Comparison of ENCODE assay signal across 9 cellular contexts in genomic region chr17:4788807-4789700, GRCh38. TPM values are rescaled to one million over a fixed set of nuclear protein-coding genes. Genes with fewer than 3 reads are reported as not detected.
DNase-seq lines count a peak whose midpoint lies in the region; ATAC-seq and TF ChIP-seq lines count a peak whose summit lies in the region.
"Had no signal": no experiment of that assay in that cellular context is flagged by ENCODE, and none has a peak within 500 bp of the region (broad histone marks: within the 10 kb centered on the region; RNA-seq: fewer than 3 reads in every experiment).

Gene GLTPD2 (plus strand): TSS chr17:4788964. CDS start chr17:4789012, 48 bp downstream.

- H3K36me3 Mint-ChIP-seq in Calu3 (ENCODE audit: insufficient read depth, unreplicated experiment), result peaks cover 30% of the 10 kb centered on the region
- H3K36me3 Mint-ChIP-seq in brain, result no peaks in the 10 kb centered on the region

- TF ChIP-seq POLR2A in uterus (IDR thresholded peaks at IDR 0.05), result no peak

- H3K9me3 ChIP-seq in lower lobe of right lung, result no peaks in the 10 kb centered on the region
- no peaks in the 10 kb centered on the region for H3K9me3 ChIP-seq in uterus

- no peaks in the 10 kb centered on the region for H3K36me3 ChIP-seq in lower lobe of right lung
- no peaks in the 10 kb centered on the region for H3K36me3 ChIP-seq in uterus

- H3K27ac Mint-ChIP-seq in Calu3 (ENCODE audit: unreplicated experiment) (peak within 1 kb of the TSS; percentile 73), brain (peak within 1 kb of the TSS; percentile 67 to 95 (median 84))

- DNase-seq in Calu3 (peak; percentile 17), lower lobe of right lung (no peak), uterus (no peak), AG08396 (ENCODE audit: low spot score) (no peak), NCI-H2107 (lab: John Stamatoyannopoulos, UW) (no peak)

- H3K27ac ChIP-seq in lower lobe of right lung (peak within 1 kb of the TSS; percentile 96), uterus (peak within 1 kb of the TSS; percentile 87 to 95)

- H3K4me3 Mint-ChIP-seq in Calu3 (ENCODE audit: low read depth, unreplicated experiment), result peak within 1 kb of the TSS; percentile 87
- H3K4me3 Mint-ChIP-seq in brain, result peak within 1 kb of the TSS; percentile 85 to 92 (median 88)

- H3K9me3 Mint-ChIP-seq in Calu3 (ENCODE audit: low read depth, unreplicated experiment) (no peaks in the 10 kb centered on the region), brain (peaks cover 0 to 3% (median 0%) of the 10 kb centered on the region in 5 experiments)

- intact Hi-C loops in Calu3 (cut with micrococcal nuclease; ENCODE audit: unreplicated experiment), result loop anchor here (5.0 kb wide), 1 partner anchor 113 kb away; the partner anchor contains the start of gene CHRNE
- intact Hi-C loops in lower lobe of right lung (cut with DNase I), result loop anchor here (10.0 kb wide), 1 partner anchor 54 kb away; the partner anchor contains the start of genes CXCL16, MED11 and ZMYND15
- intact Hi-C loops in uterus (cut with DNase I; ENCODE audit: low total_unique reads), result loop anchor here (5.0 kb wide), 1 partner anchor 108 kb away; the partner anchor contains the start of gene C17orf107

- H3K4me1 ChIP-seq in lower lobe of right lung, result peaks cover 33% of the 10 kb centered on the region
- peaks cover 0 to 8% of the 10 kb centered on the region in 2 donors for H3K4me1 ChIP-seq in uterus

- H3K4me3 ChIP-seq in lower lobe of right lung (peak within 1 kb of the TSS; percentile 76), uterus (peak within 1 kb of the TSS; percentile 58 to 62)

- H3K4me1 Mint-ChIP-seq in Calu3 (ENCODE audit: low read depth, unreplicated experiment) (peaks cover 16% of the 10 kb centered on the region), brain (peaks cover 35% of the 10 kb centered on the region)

- no peak for TF ChIP-seq CTCF in Calu3 (IDR thresholded peaks at IDR 0.05; ENCODE audit: unreplicated experiment)
- no peak for TF ChIP-seq CTCF in brain (conservative IDR thresholded peaks at IDR 0.05)
- TF ChIP-seq CTCF in lower lobe of right lung (IDR thresholded peaks at IDR 0.05), result no peak
- TF ChIP-seq CTCF in uterus (IDR thresholded peaks at IDR 0.05), result no peak

- no TSS peak for BruUV-seq in Calu3 (replicated peaks; lab: Mats Ljungman, UMichigan)

- H3K27me3 ChIP-seq in lower lobe of right lung (ENCODE audit: low read depth) (peaks cover 21% of the 10 kb centered on the region), uterus (peaks cover 0 to 6% of the 10 kb centered on the region in 2 donors)

- H3K27me3 Mint-ChIP-seq in Calu3 (ENCODE audit: unreplicated experiment), result no peaks in the 10 kb centered on the region
- H3K27me3 Mint-ChIP-seq in brain, result peaks cover 8% of the 10 kb centered on the region

- ATAC-seq in HG03108 (IDR thresholded peaks at IDR 0.05; ENCODE audit: unreplicated experiment) (peak; percentile 6), lower lobe of right lung (peak; percentile 3 to 7), GM18520 (IDR thresholded peaks at IDR 0.05; ENCODE audit: unreplicated experiment) (no peak)

- CTCF ChIA-PET in Calu3 (lab: Charles Lee), result interaction anchor here (1.3 to 2.5 kb wide), 9 partner anchors 10 to 222 kb away, joined by 3 to 14 read pairs (median 6); partner anchors contain the start of genes ARRB2, MED11, TM4SF5 and ZMYND15

RNA-seq across cellular contexts. Expression of gene GLTPD2, which starts in this region (rescaled TPM):
- total RNA-seq in Calu3 (2022), result 0.71 and 0.76 TPM in 2 replicates
- not detected for polyA plus RNA-seq in brain (ENCODE audit: insufficient read depth, low read depth, low replicate concordance)
- not detected for total RNA-seq in lower lobe of right lung
- total RNA-seq in uterus, result not detected
- total RNA-seq: RPMI7951 had no signal

Comparison
In these comparisons a context has a peak if more than half of its experiments do, and no peak if none do; other contexts are left out.
1. Peak in DNase-seq in Calu3; RNA of the gene not detected or under 1 TPM.
2. Peak in ATAC-seq, H3K4me3 ChIP-seq and H3K27ac ChIP-seq in lower lobe of right lung; RNA of the gene not detected or under 1 TPM.